30 cellular contexts compared by ENCODE assay signal in the genomic region with DNA sequence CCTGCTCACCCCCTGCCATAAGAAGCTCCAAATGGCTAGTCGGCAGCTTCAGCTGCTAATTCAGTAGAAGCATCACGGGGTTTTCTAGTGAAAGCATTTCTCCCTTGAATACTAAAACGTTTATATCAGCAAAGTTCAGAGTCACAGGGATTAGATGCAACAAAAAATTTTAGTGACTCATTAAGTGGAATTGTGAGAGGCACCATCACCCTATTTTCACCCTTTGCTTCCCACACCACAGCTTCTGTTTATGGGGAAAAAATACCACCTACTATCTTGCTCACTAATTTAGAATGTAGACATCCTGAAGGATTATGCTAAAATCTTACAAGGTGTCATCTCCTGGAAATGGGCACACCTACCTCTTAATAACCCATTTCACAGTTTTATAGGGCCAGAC. TPM values are rescaled to one million over a fixed set of nuclear protein-coding genes. Genes with fewer than 3 reads are reported as not detected.
"Had no signal": no experiment of that assay in that cellular context is flagged by ENCODE, and none has a peak within 500 bp of the region (broad histone marks: within the 10 kb centered on the region; RNA-seq: fewer than 3 reads in every experiment).

No MANE protein-coding gene starts in this region.

- H3K4me3 Mint-ChIP-seq: activated CD4-positive, alpha-beta memory T cell treated with anti-CD3 and anti-CD28 coated beads, Interleukin-2, amount 10 ng/mL, durations not matched to agents 7 days and 5 days; activated CD4-positive, alpha-beta T cell treated with anti-CD3 and anti-CD28 coated beads, Interleukin-2, amount 10 ng/mL, durations not matched to agents 7 days and 5 days; activated naive CD8-positive, alpha-beta T cell; activated T-cell treated with anti-CD3 and anti-CD28 coated beads, Interleukin-2, amount 50 U/mL, for 4 hours; activated T-helper 17 cell treated with anti-CD3 and anti-CD28 coated beads, Interleukin-2, amount 50 U/mL, for 72 hours; brain; endodermal cell; WTC11 had no signal

- ATAC-seq: activated T-cell treated with anti-CD3 and anti-CD28 coated beads, Interleukin-2, amount 50 U/mL, for 4 hours; activated T-helper 17 cell treated with anti-CD3 and anti-CD28 coated beads, Interleukin-2, amount 50 U/mL, for 72 hours; esophagus mucosa; WTC11 had no signal

- H3K36me3 Mint-ChIP-seq: activated naive CD8-positive, alpha-beta T cell; WTC11 had no signal

- DNase-seq: activated CD4-positive, alpha-beta memory T cell treated with anti-CD3 and anti-CD28 coated beads, Interleukin-2, amount 10 ng/mL, durations not matched to agents 7 days and 5 days; activated CD4-positive, alpha-beta T cell treated with anti-CD3 and anti-CD28 coated beads for 1 hour; activated CD4-positive, alpha-beta T cell treated with anti-CD3 and anti-CD28 coated beads for 4 hours; activated CD4-positive, alpha-beta T cell treated with anti-CD3 and anti-CD28 coated beads, Interleukin-2, amount 10 ng/mL, durations not matched to agents 7 days and 5 days; activated CD4-positive, alpha-beta T cell treated with anti-CD3 and anti-CD28 coated beads, Interleukin-2, amount 50 U/mL, for 4 hours; activated CD8-positive, alpha-beta memory T cell treated with anti-CD3 and anti-CD28 coated beads, Interleukin-2, amount 50 U/mL, for 48 hours; activated effector memory CD4-positive, alpha-beta T cell treated with Interleukin-2 at 50 U/mL for 16 hours; activated gamma-delta T cell treated with Interleukin-2 at 50 U/mL for 16 hours; activated naive CD4-positive, alpha-beta T cell treated with anti-CD3 and anti-CD28 coated beads, Interleukin-2, amount 50 U/mL, for 16 hours; activated naive CD4-positive, alpha-beta T cell treated with Interleukin-2 at 50 U/mL for 16 hours; activated T-cell treated with anti-CD3 and anti-CD28 coated beads for 4 hours; activated T-cell treated with anti-CD3 and anti-CD28 coated beads, Interleukin-2, amount 50 U/mL, for 4 hours; amygdala; aorta; central memory CD4-positive, alpha-beta T cell; cerebellar nuclear complex; colonic mucosa; dorsolateral prefrontal cortex; effector memory CD4-positive, alpha-beta T cell; endodermal cell; foreskin fibroblast; head of caudate nucleus; T-helper 2 cell had no signal

- H3K27me3 Mint-ChIP-seq: brain had no signal

- H3K27ac Mint-ChIP-seq: activated CD4-positive, alpha-beta memory T cell treated with anti-CD3 and anti-CD28 coated beads, Interleukin-2, amount 10 ng/mL, durations not matched to agents 7 days and 5 days; activated CD4-positive, alpha-beta T cell treated with anti-CD3 and anti-CD28 coated beads, Interleukin-2, amount 10 ng/mL, durations not matched to agents 7 days and 5 days; activated naive CD8-positive, alpha-beta T cell; activated T-helper 17 cell treated with anti-CD3 and anti-CD28 coated beads, Interleukin-2, amount 50 U/mL, for 72 hours; brain; endodermal cell; WTC11 had no signal

- H3K4me1 Mint-ChIP-seq: activated T-helper 17 cell treated with anti-CD3 and anti-CD28 coated beads, Interleukin-2, amount 50 U/mL, for 72 hours; endodermal cell had no signal

- H3K4me3 ChIP-seq: breast epithelium, cardiac muscle cell, colonic mucosa, dorsolateral prefrontal cortex had no signal

- H3K9me3 Mint-ChIP-seq: activated CD4-positive, alpha-beta memory T cell treated with anti-CD3 and anti-CD28 coated beads, Interleukin-2, amount 10 ng/mL, durations not matched to agents 7 days and 5 days; activated CD4-positive, alpha-beta T cell treated with anti-CD3 and anti-CD28 coated beads, Interleukin-2, amount 10 ng/mL, durations not matched to agents 7 days and 5 days; activated T-cell treated with anti-CD3 and anti-CD28 coated beads, Interleukin-2, amount 50 U/mL, for 4 hours; activated T-helper 17 cell treated with anti-CD3 and anti-CD28 coated beads, Interleukin-2, amount 50 U/mL, for 72 hours; brain; endodermal cell; WTC11 had no signal

RNA-seq across cellular contexts. Expression of gene RAB39A, which starts 25.3 kb away (rescaled TPM):
- polyA plus RNA-seq: cardiac muscle cell had no signal
